Comparison of ENCODE assay signal across 14 cellular contexts in genomic region chr12:11726659-11727058, GRCh38.
DNase-seq lines count a peak whose midpoint lies in the region; ATAC-seq and TF ChIP-seq lines count a peak whose summit lies in the region.
"Had no signal": no experiment of that assay in that cellular context is flagged by ENCODE, and none has a peak within 500 bp of the region (broad histone marks: within the 10 kb centered on the region; RNA-seq: fewer than 3 reads in every experiment).

No MANE protein-coding gene starts in this region.

- no peak overlapping the region for H3K4me3 ChIP-seq in GM23338
- no peak overlapping the region for H3K4me3 ChIP-seq in rectal smooth muscle tissue (ENCODE audit: low read length)
- no peak overlapping the region for H3K4me3 ChIP-seq in adrenal gland
- H3K4me3 ChIP-seq: HAP-1 had no signal

- intact Hi-C loops in activated CD4-positive, alpha-beta T cell treated with anti-CD3 and anti-CD28 coated beads, Interleukin-2, amount 10 ng/mL, durations not matched to agents 24 days and 14 days (cut with micrococcal nuclease), result loop anchor here (1.0 to 5.0 kb wide), 3 partner anchors 24 to 306 kb away; no protein-coding TSS in a partner anchor
- intact Hi-C loops in adrenal gland (cut with DNase I), result no loop called here

- no peak for TF ChIP-seq POLR2A in adrenal gland (IDR thresholded peaks at IDR 0.05)

- H3F3A ChIP-seq in GM23338 (replicated peaks; ENCODE audit: low read depth), result no peaks in the 10 kb centered on the region

- no peaks in the 10 kb centered on the region for H3K9me2 ChIP-seq in GM23338 (ENCODE audit: insufficient read depth)

- no peaks in the 10 kb centered on the region for H4K20me1 ChIP-seq in GM23338 (replicated peaks; ENCODE audit: insufficient read depth)

- no peaks in the 10 kb centered on the region for H3K27me3 ChIP-seq in GM23338 (ENCODE audit: insufficient read depth)
- H3K27me3 ChIP-seq in rectal smooth muscle tissue (ENCODE audit: control insufficient read depth, insufficient read depth, low read length), result no peaks in the 10 kb centered on the region
- H3K27me3 ChIP-seq in adrenal gland, result no peaks in the 10 kb centered on the region

- H3K27ac ChIP-seq in GM23338 (ENCODE audit: low read depth) (no peak overlapping the region), rectal smooth muscle tissue (ENCODE audit: low read depth, low read length) (peak overlapping the region; percentile 43), adrenal gland (no peak overlapping the region)

- H3K27me3 Mint-ChIP-seq in activated CD4-positive, alpha-beta T cell treated with anti-CD3 and anti-CD28 coated beads, Interleukin-2, amount 10 ng/mL, durations not matched to agents 24 days and 14 days, result no peaks in the 10 kb centered on the region
- peaks cover 2% of the 10 kb centered on the region for H3K27me3 Mint-ChIP-seq in GM23338 (ENCODE audit: insufficient read depth, low read depth, poor library complexity)
- H3K27me3 Mint-ChIP-seq in activated naive CD8-positive, alpha-beta T cell treated with anti-CD3 and anti-CD28 coated beads, Interleukin-2, amount 10 ng/mL, durations not matched to agents 7 days and 5 days, result no peaks in the 10 kb centered on the region

- POLR2A ChIA-PET in activated naive CD8-positive, alpha-beta T cell treated with anti-CD3 and anti-CD28 coated beads, Interleukin-2, amount 10 ng/mL, durations not matched to agents 7 days and 5 days (lab: Charles Lee), result interaction anchor here (2.6 kb wide), 1 partner anchor 77 kb away, joined by 5 read pairs; the partner anchor contains the start of gene ETV6

- H3K4me1 Mint-ChIP-seq in activated CD4-positive, alpha-beta T cell treated with anti-CD3 and anti-CD28 coated beads, Interleukin-2, amount 10 ng/mL, durations not matched to agents 24 days and 14 days, result peaks cover 74% of the 10 kb centered on the region
- peaks cover 62% of the 10 kb centered on the region for H3K4me1 Mint-ChIP-seq in GM23338
- H3K4me1 Mint-ChIP-seq in activated naive CD8-positive, alpha-beta T cell treated with anti-CD3 and anti-CD28 coated beads, Interleukin-2, amount 10 ng/mL, durations not matched to agents 7 days and 5 days, result peaks cover 48% of the 10 kb centered on the region

- 0 out of 2 replicates have a peak, but pooled peaks cover 9% of the 10 kb centered on the region for H3K79me2 ChIP-seq in GM23338 (replicated peaks; ENCODE audit: insufficient read depth)

- H3K4me1 ChIP-seq in GM23338 (ENCODE audit: insufficient read depth), result peaks cover 16% of the 10 kb centered on the region
- H3K4me1 ChIP-seq in rectal smooth muscle tissue (ENCODE audit: control insufficient read depth, insufficient read depth, low read length), result peaks cover 20% of the 10 kb centered on the region
- peaks cover 13 to 62% of the 10 kb centered on the region in 2 donors for H3K4me1 ChIP-seq in adrenal gland (replicated peaks in 1 of 2)
- H3K4me1 ChIP-seq: HAP-1 had no signal

- H2AFZ ChIP-seq in GM23338, result no peak overlapping the region

- no peaks in the 10 kb centered on the region for H3K36me3 ChIP-seq in GM23338 (ENCODE audit: insufficient read depth)
- H3K36me3 ChIP-seq in rectal smooth muscle tissue (ENCODE audit: control insufficient read depth, insufficient read depth, low read length), result no peaks in the 10 kb centered on the region
- H3K36me3 ChIP-seq in adrenal gland (replicated peaks in 1 of 2), result no peaks in the 10 kb centered on the region
- H3K36me3 ChIP-seq: HAP-1 had no signal

- H3K4me2 ChIP-seq in GM23338, result no peak overlapping the region

- TF ChIP-seq CTCF in GM23338 (conservative IDR thresholded peaks at IDR 0.05; ENCODE audit: low read depth in 2 of 2) (no peak), adrenal gland (IDR thresholded peaks at IDR 0.05) (no peak)

- no peak for ATAC-seq in GM23338
- ATAC-seq in activated naive CD8-positive, alpha-beta T cell treated with anti-CD3 and anti-CD28 coated beads, Interleukin-2, amount 10 ng/mL, durations not matched to agents 7 days and 5 days (ENCODE audit: low read depth), result no peak
- ATAC-seq in HG02870 (IDR thresholded peaks at IDR 0.05; ENCODE audit: unreplicated experiment), result no peak
- ATAC-seq: esophagus mucosa, Panc1, sciatic nerve, SK-N-SH treated with all-trans-retinoic acid at 6 μM for 48 hours had no signal

- no peak overlapping the region for H3K9ac ChIP-seq in rectal smooth muscle tissue (ENCODE audit: low read length)

- DNase-seq in activated CD4-positive, alpha-beta T cell treated with anti-CD3 and anti-CD28 coated beads, Interleukin-2, amount 10 ng/mL, durations not matched to agents 24 days and 14 days, result no peak
- DNase-seq in activated CD4-positive, alpha-beta T cell treated with anti-CD3 and anti-CD28 coated beads, Interleukin-2, amount 50 U/mL, for 48 hours, result no peak
- DNase-seq in GM23338 (ENCODE audit: low spot score) (no peak), adrenal gland (no peak), NCI-H2227 treated with DMSO at 0.1 percent for 48 hours (lab: John Stamatoyannopoulos, UW) (no peak)
- no peak for DNase-seq in activated naive CD8-positive, alpha-beta T cell treated with anti-CD3 and anti-CD28 coated beads, Interleukin-2, amount 10 ng/mL, durations not matched to agents 7 days and 5 days
- DNase-seq: head of caudate nucleus had no signal

- H3K9me3 Mint-ChIP-seq in activated CD4-positive, alpha-beta T cell treated with anti-CD3 and anti-CD28 coated beads, Interleukin-2, amount 10 ng/mL, durations not matched to agents 24 days and 14 days, result peaks cover 9% of the 10 kb centered on the region
- H3K9me3 Mint-ChIP-seq in GM23338, result no peaks in the 10 kb centered on the region
- no peaks in the 10 kb centered on the region for H3K9me3 Mint-ChIP-seq in activated naive CD8-positive, alpha-beta T cell treated with anti-CD3 and anti-CD28 coated beads, Interleukin-2, amount 10 ng/mL, durations not matched to agents 7 days and 5 days

- 69 to 85% (median 82%) methylated on average over 2 to 3 of the region's 3 CpGs for WGBS in adrenal gland, 4 donors

- H3K9me3 ChIP-seq in adrenal gland (replicated peaks in 1 of 3), result no peaks in the 10 kb centered on the region
- H3K9me3 ChIP-seq: HAP-1 had no signal

- H3K36me3 Mint-ChIP-seq in activated CD4-positive, alpha-beta T cell treated with anti-CD3 and anti-CD28 coated beads, Interleukin-2, amount 10 ng/mL, durations not matched to agents 24 days and 14 days (ENCODE audit: low read depth), result peaks cover 53% of the 10 kb centered on the region
- no peaks in the 10 kb centered on the region for H3K36me3 Mint-ChIP-seq in GM23338 (ENCODE audit: low read depth)
- peaks cover 23% of the 10 kb centered on the region for H3K36me3 Mint-ChIP-seq in activated naive CD8-positive, alpha-beta T cell treated with anti-CD3 and anti-CD28 coated beads, Interleukin-2, amount 10 ng/mL, durations not matched to agents 7 days and 5 days

- H3K4me3 Mint-ChIP-seq in activated CD4-positive, alpha-beta T cell treated with anti-CD3 and anti-CD28 coated beads, Interleukin-2, amount 10 ng/mL, durations not matched to agents 24 days and 14 days, result peak overlapping the region; percentile 69
- no peak overlapping the region for H3K4me3 Mint-ChIP-seq in GM23338
- peak overlapping the region; percentile 45 for H3K4me3 Mint-ChIP-seq in activated naive CD8-positive, alpha-beta T cell treated with anti-CD3 and anti-CD28 coated beads, Interleukin-2, amount 10 ng/mL, durations not matched to agents 7 days and 5 days

- H3K27ac Mint-ChIP-seq in activated CD4-positive, alpha-beta T cell treated with anti-CD3 and anti-CD28 coated beads, Interleukin-2, amount 10 ng/mL, durations not matched to agents 24 days and 14 days, result peak overlapping the region; percentile 94
- H3K27ac Mint-ChIP-seq in GM23338, result 0 out of 2 replicates have a peak overlapping the region, but pooled peaks have one; percentile 43
- H3K27ac Mint-ChIP-seq in activated naive CD8-positive, alpha-beta T cell treated with anti-CD3 and anti-CD28 coated beads, Interleukin-2, amount 10 ng/mL, durations not matched to agents 7 days and 5 days, result no peak overlapping the region

TF ChIP-seq in GM23338, 12 proteins besides CTCF, POLR2A, EP300 and RAD21 (continues in another document):
- TF ChIP-seq STAT1 (IDR thresholded peaks at IDR 0.05; ENCODE audit: unreplicated experiment), result no peak
